11 cellular contexts compared by ENCODE assay signal in genomic region chr2:160209457-160209856, GRCh38. TPM values are rescaled to one million over a fixed set of nuclear protein-coding genes. Genes with fewer than 3 reads are reported as not detected.
DNase-seq lines count a peak whose midpoint lies in the region; ATAC-seq and TF ChIP-seq lines count a peak whose summit lies in the region.
"Had no signal": no experiment of that assay in that cellular context is flagged by ENCODE, and none has a peak within 500 bp of the region (broad histone marks: within the 10 kb centered on the region; RNA-seq: fewer than 3 reads in every experiment).

No MANE protein-coding gene starts in this region.

- CTCF ChIA-PET in Caco-2 (lab: Charles Lee): interaction anchor here (0.6 to 1.2 kb wide), 4 partner anchors 61 to 100 kb away, joined by 3 to 7 read pairs (median 3); no protein-coding TSS in a partner anchor

- DNase-seq in H4 (ENCODE audit: low spot score) (peak; percentile 33), T1000 (lab: John Stamatoyannopoulos, UW) (peak; percentile 40), foreskin fibroblast (peak; percentile 92 to 93), posterior cingulate gyrus (no peak), Caco-2 (no peak)
- DNase-seq in stimulated activated effector memory CD8-positive, alpha-beta T cell treated with anti-CD3 and anti-CD28 coated beads, Interleukin-12 subunit alpha, Interleukin-12 subunit beta, amount 100 ng/mL, for 72 hours (ENCODE audit: low spot score in 2 of 2): no peak
- DNase-seq in activated T-cell treated with anti-CD3 and anti-CD28 coated beads, Interleukin-2, amount 50 U/mL, for 4 hours: no peak
- DNase-seq: activated gamma-delta T cell, esophagus squamous epithelium, NCI-H510A treated with DMSO at 0.1 percent for 48 hours had no signal

- POLR2A ChIA-PET in Caco-2 (lab: Charles Lee): no interaction called here

- H3K36me3 ChIP-seq in Caco-2 (ENCODE audit: control insufficient read depth, insufficient read depth, low read length): no peaks in the 10 kb centered on the region
- H3K36me3 ChIP-seq: esophagus squamous epithelium had no signal

- peak overlapping the region; percentile 37 for H3K27ac Mint-ChIP-seq in stimulated activated effector memory CD8-positive, alpha-beta T cell treated with anti-CD3 and anti-CD28 coated beads, Interleukin-12 subunit alpha, Interleukin-12 subunit beta, amount 100 ng/mL, for 72 hours
- no peak overlapping the region for H3K27ac Mint-ChIP-seq in Caco-2 (ENCODE audit: unreplicated experiment)

- H3K36me3 Mint-ChIP-seq in stimulated activated effector memory CD8-positive, alpha-beta T cell treated with anti-CD3 and anti-CD28 coated beads, Interleukin-12 subunit alpha, Interleukin-12 subunit beta, amount 100 ng/mL, for 72 hours: no peaks in the 10 kb centered on the region
- H3K36me3 Mint-ChIP-seq in activated T-cell treated with anti-CD3 and anti-CD28 coated beads, Interleukin-2, amount 50 U/mL, for 4 hours (ENCODE audit: insufficient read depth): no peaks in the 10 kb centered on the region
- H3K36me3 Mint-ChIP-seq in Caco-2 (ENCODE audit: insufficient read depth, unreplicated experiment): no peaks in the 10 kb centered on the region

- no peak for ATAC-seq in stimulated activated effector memory CD8-positive, alpha-beta T cell treated with anti-CD3 and anti-CD28 coated beads, Interleukin-12 subunit alpha, Interleukin-12 subunit beta, amount 100 ng/mL, for 72 hours
- no peak for ATAC-seq in esophagus mucosa
- no peak for ATAC-seq in activated T-cell treated with anti-CD3 and anti-CD28 coated beads, Interleukin-2, amount 50 U/mL, for 4 hours

- TF ChIP-seq CTCF in foreskin fibroblast (IDR thresholded peaks at IDR 0.05; ENCODE audit: low read depth, low read length) (peak; percentile 14), Caco-2 (IDR thresholded peaks at IDR 0.05; ENCODE audit: insufficient read depth in 1 of 2, low read depth in 1 of 2, low read length in 1 of 2, severe bottlenecking in 1 of 2, unreplicated experiment in 1 of 2) (no peak)

- BruUV-seq in Caco-2 (replicated peaks; lab: Mats Ljungman, UMichigan): no TSS peak

- peaks cover 4% of the 10 kb centered on the region for H3K27me3 Mint-ChIP-seq in activated T-cell treated with anti-CD3 and anti-CD28 coated beads, Interleukin-2, amount 50 U/mL, for 4 hours (ENCODE audit: low read depth)
- no peaks in the 10 kb centered on the region for H3K27me3 Mint-ChIP-seq in Caco-2 (ENCODE audit: insufficient read depth, unreplicated experiment)

- peaks cover 30% of the 10 kb centered on the region for H3K4me1 Mint-ChIP-seq in stimulated activated effector memory CD8-positive, alpha-beta T cell treated with anti-CD3 and anti-CD28 coated beads, Interleukin-12 subunit alpha, Interleukin-12 subunit beta, amount 100 ng/mL, for 72 hours
- peaks cover 22% of the 10 kb centered on the region for H3K4me1 Mint-ChIP-seq in activated T-cell treated with anti-CD3 and anti-CD28 coated beads, Interleukin-2, amount 50 U/mL, for 4 hours (ENCODE audit: low read depth)
- peaks cover 10% of the 10 kb centered on the region for H3K4me1 Mint-ChIP-seq in Caco-2 (ENCODE audit: low read depth, unreplicated experiment)

- no peaks in the 10 kb centered on the region for H3K9me3 Mint-ChIP-seq in stimulated activated effector memory CD8-positive, alpha-beta T cell treated with anti-CD3 and anti-CD28 coated beads, Interleukin-12 subunit alpha, Interleukin-12 subunit beta, amount 100 ng/mL, for 72 hours
- no peaks in the 10 kb centered on the region for H3K9me3 Mint-ChIP-seq in activated T-cell treated with anti-CD3 and anti-CD28 coated beads, Interleukin-2, amount 50 U/mL, for 4 hours
- H3K9me3 Mint-ChIP-seq in Caco-2 (ENCODE audit: unreplicated experiment): no peaks in the 10 kb centered on the region

- no peaks in the 10 kb centered on the region; the same call in 1 of the 2 replicates for H3K27me3 ChIP-seq in Caco-2 (replicated peaks; ENCODE audit: control insufficient read depth, insufficient read depth, low read length)
- H3K27me3 ChIP-seq: esophagus squamous epithelium had no signal

- H3K4me3 Mint-ChIP-seq in stimulated activated effector memory CD8-positive, alpha-beta T cell treated with anti-CD3 and anti-CD28 coated beads, Interleukin-12 subunit alpha, Interleukin-12 subunit beta, amount 100 ng/mL, for 72 hours: no peak overlapping the region
- H3K4me3 Mint-ChIP-seq in activated T-cell treated with anti-CD3 and anti-CD28 coated beads, Interleukin-2, amount 50 U/mL, for 4 hours: no peak overlapping the region
- no peak overlapping the region for H3K4me3 Mint-ChIP-seq in Caco-2 (ENCODE audit: unreplicated experiment)

- H3K4me1 ChIP-seq in Caco-2: peaks cover 6% of the 10 kb centered on the region; the same call in 1 of the 2 replicates

- H3K9me3 ChIP-seq in Caco-2: no peaks in the 10 kb centered on the region
- H3K9me3 ChIP-seq: esophagus squamous epithelium had no signal

- no peak overlapping the region for H3K4me3 ChIP-seq in foreskin fibroblast (ENCODE audit: low read depth in 1 of 2, low read length in 2 of 2)
- no peak overlapping the region for H3K4me3 ChIP-seq in Caco-2 (ENCODE audit: low read depth, low read length)
- H3K4me3 ChIP-seq: esophagus squamous epithelium had no signal

- intact Hi-C loops in posterior cingulate gyrus (cut with DNase I): no loop called here
- intact Hi-C loops in Caco-2 (cut with micrococcal nuclease; ENCODE audit: unreplicated experiment): no loop called here

RNA-seq across cellular contexts. Expression of gene ITGB6, which starts 9.4 kb away (rescaled TPM):
- total RNA-seq in H4 (2014; rRNA removed; shearing (Covaris generic)): not detected in 2 replicates
- total RNA-seq in esophagus mucosa: 24.2 TPM
- total RNA-seq in activated T-cell treated with anti-CD3 and anti-CD28 coated beads, Interleukin-2, amount 50 U/mL, for 4 hours: not detected
- total RNA-seq in Caco-2 (2022): 1.7 and 2.6 TPM in 2 replicates

Comparison
In these comparisons a context has a peak if more than half of its experiments do, and no peak if none do; other contexts are left out.
1. DNase-seq: peak in H4 (single experiment), T1000 (single experiment) and foreskin fibroblast (2 of 2); none in stimulated activated effector memory CD8-positive, alpha-beta T cell treated with anti-CD3 and anti-CD28 coated beads, Interleukin-12 subunit alpha, Interleukin-12 subunit beta, amount 100 ng/mL, for 72 hours (0 of 2), activated T-cell treated with anti-CD3 and anti-CD28 coated beads, Interleukin-2, amount 50 U/mL, for 4 hours (single experiment), posterior cingulate gyrus (0 of 10) and Caco-2 (0 of 2).